In the genomic region with DNA sequence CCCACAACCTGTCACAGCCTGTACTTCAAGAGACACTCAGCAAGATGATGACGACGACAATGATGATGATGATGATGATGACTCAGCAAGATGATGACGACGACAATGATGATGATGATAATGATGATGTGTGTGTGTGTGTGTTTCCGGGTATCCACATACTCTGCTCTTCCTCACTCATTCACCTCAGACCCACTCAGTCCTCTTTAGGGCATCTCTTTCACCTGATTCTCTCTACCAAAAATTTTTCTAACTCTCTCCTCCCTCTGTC, we compare ENCODE assay signal across 3 cellular contexts.
TF ChIP-seq lines count a peak whose summit lies in the region.

No MANE protein-coding gene starts in this region.

TF ChIP-seq in SK-N-SH, 30 proteins besides CTCF, POLR2A, EP300 and RAD21 (continues in another document):
- TF ChIP-seq POLR2AphosphoS5 (IDR thresholded peaks at IDR 0.05; ENCODE audit: low read depth, low read length) = no peak
- no peak for TF ChIP-seq ZBTB33 (IDR thresholded peaks at IDR 0.05; ENCODE audit: borderline replicate concordance, low read depth)
- TF ChIP-seq, protein P1, sequence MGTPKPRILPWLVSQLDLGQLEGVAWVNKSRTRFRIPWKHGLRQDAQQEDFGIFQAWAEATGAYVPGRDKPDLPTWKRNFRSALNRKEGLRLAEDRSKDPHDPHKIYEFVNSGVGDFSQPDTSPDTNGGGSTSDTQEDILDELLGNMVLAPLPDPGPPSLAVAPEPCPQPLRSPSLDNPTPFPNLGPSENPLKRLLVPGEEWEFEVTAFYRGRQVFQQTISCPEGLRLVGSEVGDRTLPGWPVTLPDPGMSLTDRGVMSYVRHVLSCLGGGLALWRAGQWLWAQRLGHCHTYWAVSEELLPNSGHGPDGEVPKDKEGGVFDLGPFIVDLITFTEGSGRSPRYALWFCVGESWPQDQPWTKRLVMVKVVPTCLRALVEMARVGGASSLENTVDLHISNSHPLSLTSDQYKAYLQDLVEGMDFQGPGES (IDR thresholded peaks at IDR 0.05; ENCODE audit: low read depth, low read length) = no peak
- TF ChIP-seq, protein P2, sequence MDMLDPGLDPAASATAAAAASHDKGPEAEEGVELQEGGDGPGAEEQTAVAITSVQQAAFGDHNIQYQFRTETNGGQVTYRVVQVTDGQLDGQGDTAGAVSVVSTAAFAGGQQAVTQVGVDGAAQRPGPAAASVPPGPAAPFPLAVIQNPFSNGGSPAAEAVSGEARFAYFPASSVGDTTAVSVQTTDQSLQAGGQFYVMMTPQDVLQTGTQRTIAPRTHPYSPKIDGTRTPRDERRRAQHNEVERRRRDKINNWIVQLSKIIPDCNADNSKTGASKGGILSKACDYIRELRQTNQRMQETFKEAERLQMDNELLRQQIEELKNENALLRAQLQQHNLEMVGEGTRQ (IDR thresholded peaks at IDR 0.05; ENCODE audit: borderline replicate concordance, low read depth, low read length) = no peak
- TF ChIP-seq FOXJ3 (CRISPR knock-in tag; IDR thresholded peaks at IDR 0.05) = no peak
- no peak for TF ChIP-seq ELF1 (IDR thresholded peaks at IDR 0.05)
- no peak for TF ChIP-seq JUND (IDR thresholded peaks at IDR 0.05)
- TF ChIP-seq CHD2 (IDR thresholded peaks at IDR 0.05; ENCODE audit: low read length, partially characterized antibody) = no peak
- no peak for TF ChIP-seq NRF1 (IDR thresholded peaks at IDR 0.05; ENCODE audit: low read depth, low read length)
- no peak for TF ChIP-seq FOSL2 (IDR thresholded peaks at IDR 0.05; ENCODE audit: borderline replicate concordance, low read depth)
- no peak for TF ChIP-seq NFIC (IDR thresholded peaks at IDR 0.05; ENCODE audit: borderline replicate concordance)
- no peak for TF ChIP-seq GABPA (IDR thresholded peaks at IDR 0.05; ENCODE audit: low read depth)

TF ChIP-seq in SK-N-SH treated with all-trans-retinoic acid at 6 μM for 48 hours, 23 proteins besides CTCF, POLR2A, EP300 and RAD21:
- TF ChIP-seq, protein P3, sequence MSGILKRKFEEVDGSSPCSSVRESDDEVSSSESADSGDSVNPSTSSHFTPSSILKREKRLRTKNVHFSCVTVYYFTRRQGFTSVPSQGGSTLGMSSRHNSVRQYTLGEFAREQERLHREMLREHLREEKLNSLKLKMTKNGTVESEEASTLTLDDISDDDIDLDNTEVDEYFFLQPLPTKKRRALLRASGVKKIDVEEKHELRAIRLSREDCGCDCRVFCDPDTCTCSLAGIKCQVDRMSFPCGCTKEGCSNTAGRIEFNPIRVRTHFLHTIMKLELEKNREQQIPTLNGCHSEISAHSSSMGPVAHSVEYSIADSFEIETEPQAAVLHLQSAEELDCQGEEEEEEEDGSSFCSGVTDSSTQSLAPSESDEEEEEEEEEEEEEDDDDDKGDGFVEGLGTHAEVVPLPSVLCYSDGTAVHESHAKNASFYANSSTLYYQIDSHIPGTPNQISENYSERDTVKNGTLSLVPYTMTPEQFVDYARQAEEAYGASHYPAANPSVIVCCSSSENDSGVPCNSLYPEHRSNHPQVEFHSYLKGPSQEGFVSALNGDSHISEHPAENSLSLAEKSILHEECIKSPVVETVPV (CRISPR knock-in tag; IDR thresholded peaks at IDR 0.05) = no peak
- TF ChIP-seq ARNTL (CRISPR knock-in tag; IDR thresholded peaks at IDR 0.05; ENCODE audit: borderline replicate concordance, low read depth) (no peak), CSDC2 (CRISPR knock-in tag; IDR thresholded peaks at IDR 0.05) (no peak), OSR1 (CRISPR knock-in tag; IDR thresholded peaks at IDR 0.05) (no peak), ZNF8 (CRISPR knock-in tag; IDR thresholded peaks at IDR 0.05) (no peak), ISL1 (CRISPR knock-in tag; IDR thresholded peaks at IDR 0.05) (no peak), GLIS3 (CRISPR knock-in tag; IDR thresholded peaks at IDR 0.05) (no peak), SNAI2 (CRISPR knock-in tag; IDR thresholded peaks at IDR 0.05) (no peak)
- TF ChIP-seq, protein P4, sequence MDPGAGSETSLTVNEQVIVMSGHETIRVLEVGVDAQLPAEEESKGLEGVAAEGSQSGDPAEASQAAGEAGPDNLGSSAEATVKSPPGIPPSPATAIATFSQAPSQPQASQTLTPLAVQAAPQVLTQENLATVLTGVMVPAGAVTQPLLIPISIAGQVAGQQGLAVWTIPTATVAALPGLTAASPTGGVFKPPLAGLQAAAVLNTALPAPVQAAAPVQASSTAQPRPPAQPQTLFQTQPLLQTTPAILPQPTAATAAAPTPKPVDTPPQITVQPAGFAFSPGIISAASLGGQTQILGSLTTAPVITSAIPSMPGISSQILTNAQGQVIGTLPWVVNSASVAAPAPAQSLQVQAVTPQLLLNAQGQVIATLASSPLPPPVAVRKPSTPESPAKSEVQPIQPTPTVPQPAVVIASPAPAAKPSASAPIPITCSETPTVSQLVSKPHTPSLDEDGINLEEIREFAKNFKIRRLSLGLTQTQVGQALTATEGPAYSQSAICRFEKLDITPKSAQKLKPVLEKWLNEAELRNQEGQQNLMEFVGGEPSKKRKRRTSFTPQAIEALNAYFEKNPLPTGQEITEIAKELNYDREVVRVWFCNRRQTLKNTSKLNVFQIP (CRISPR knock-in tag; IDR thresholded peaks at IDR 0.05; ENCODE audit: borderline replicate concordance, low read depth) = no peak

TF ChIP-seq in endothelial cell of umbilical vein, 7 proteins besides CTCF, POLR2A, EP300 and RAD21:
- TF ChIP-seq, protein P5, sequence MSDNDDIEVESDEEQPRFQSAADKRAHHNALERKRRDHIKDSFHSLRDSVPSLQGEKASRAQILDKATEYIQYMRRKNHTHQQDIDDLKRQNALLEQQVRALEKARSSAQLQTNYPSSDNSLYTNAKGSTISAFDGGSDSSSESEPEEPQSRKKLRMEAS (IDR thresholded peaks at IDR 0.05; ENCODE audit: insufficient read depth, insufficient read length) = no peak
- TF ChIP-seq POLR2AphosphoS5 (IDR thresholded peaks at IDR 0.05; ENCODE audit: insufficient read depth, low read depth, low read length) (no peak), JUN (IDR thresholded peaks at IDR 0.05; ENCODE audit: borderline replicate concordance, insufficient read depth, insufficient read length, low read depth) (peak; percentile 16)
TF ChIP-seq in endothelial cell of umbilical vein: peak in this region for 1.
